Comparison of ENCODE assay signal across 24 cellular contexts in genomic region chr1:91621360-91621759, GRCh38.
DNase-seq lines count a peak whose midpoint lies in the region; ATAC-seq, FAIRE-seq and TF ChIP-seq lines count a peak whose summit lies in the region.
"Had no signal": no experiment of that assay in that cellular context is flagged by ENCODE, and none has a peak within 500 bp of the region (broad histone marks: within the 10 kb centered on the region; RNA-seq: fewer than 3 reads in every experiment).

No MANE protein-coding gene starts in this region.

- no peak overlapping the region for H4K8ac ChIP-seq in IMR-90 (ENCODE audit: low read depth in 2 of 2, low read length in 2 of 2)

- H3K9me3 ChIP-seq in A549 (no peaks in the 10 kb centered on the region), IMR-90 (ENCODE audit: control insufficient read depth, insufficient read depth, low read length) (no peaks in the 10 kb centered on the region)
- H3K9me3 ChIP-seq: BE2C had no signal

- H3K4me2 ChIP-seq in A549 = no peak overlapping the region
- no peak overlapping the region for H3K4me2 ChIP-seq in IMR-90 (ENCODE audit: low read depth, low read length)
- H3K4me2 ChIP-seq: KMS-11 had no signal

- H3K36me3 ChIP-seq in IMR-90 (ENCODE audit: control insufficient read depth, insufficient read depth, low read length) = no peaks in the 10 kb centered on the region
- H3K36me3 ChIP-seq: BE2C had no signal

- no peaks in the 10 kb centered on the region for H3K27me3 Mint-ChIP-seq in WTC11 (ENCODE audit: low read depth)
- H3K27me3 Mint-ChIP-seq in stimulated activated memory B cell treated with anti-CD40 and anti-IgM and Interleukin-4, amounts not matched to agents 10 μg/mL and 1 μg/mL and 100 μg/mL, for 72 hours = peaks cover 57% of the 10 kb centered on the region

- TF ChIP-seq CTCF in A549 (IDR thresholded peaks at IDR 0.05) = no peak
- no peak for TF ChIP-seq CTCF in IMR-90 (conservative IDR thresholded peaks at IDR 0.05; ENCODE audit: low read depth, low read length)
- TF ChIP-seq CTCF in WTC11 (IDR thresholded peaks at IDR 0.05) = no peak
- TF ChIP-seq CTCF in GM13977 (IDR thresholded peaks at IDR 0.05; ENCODE audit: extremely low read depth, insufficient read depth, missing control alignments) = no peak
- TF ChIP-seq CTCF in coronary artery (IDR thresholded peaks at IDR 0.05) = no peak

- H3K27ac ChIP-seq in A549 = no peak overlapping the region
- no peak overlapping the region for H3K27ac ChIP-seq in IMR-90 (ENCODE audit: insufficient read depth, low read length)
- H3K27ac ChIP-seq in coronary artery = no peak overlapping the region
- H3K27ac ChIP-seq: HL-60, KMS-11 had no signal

- TF ChIP-seq RAD21 in A549 (conservative IDR thresholded peaks at IDR 0.05 in 1 of 2, IDR thresholded peaks at IDR 0.05 in 1 of 2) (no peak), IMR-90 (IDR thresholded peaks at IDR 0.05; ENCODE audit: low read length) (no peak)

- no peak for TF ChIP-seq EP300 in A549 (IDR thresholded peaks at IDR 0.05)

- in situ Hi-C loops in IMR-90 (cut with MboI; ENCODE audit: low sequenced_read_pairs) = no loop called here
- in situ Hi-C loops in GM13977 (cut with MboI; ENCODE audit: low pct_unique_long_range_greater_than_20kb, low sequenced_read_pairs, unreplicated experiment) = no loop called here

- H3K23ac ChIP-seq in IMR-90 (ENCODE audit: low read depth, low read length) = no peak overlapping the region

- DNase-seq in A549 (ENCODE audit: low read depth in 1 of 2, low spot score in 1 of 2) (no peak), IMR-90 (no peak), WTC11 (ENCODE audit: low spot score) (no peak), NCI-H774 (lab: John Stamatoyannopoulos, UW) (no peak), GM13977 (ENCODE audit: low spot score) (no peak), coronary artery (ENCODE audit: low spot score) (no peak)
- DNase-seq: ACHN; BE2C; C1 segment of cervical spinal cord; CD4-positive, CD25-positive, alpha-beta regulatory T cell; CD8-positive, alpha-beta memory T cell; COR-L47; DMS 273 treated with DMSO at 0.1 percent for 48 hours; DMS53; DND-41; EL; GOT3; H9 had no signal

- H3K9me1 ChIP-seq in IMR-90 (ENCODE audit: insufficient read depth, low read length) = no peaks in the 10 kb centered on the region

- TF ChIP-seq POLR2A in A549 (IDR thresholded peaks at IDR 0.05; ENCODE audit: low read length) (no peak), IMR-90 (IDR thresholded peaks at IDR 0.05; ENCODE audit: low read depth, low read length) (no peak)

- no peaks in the 10 kb centered on the region for H3K36me3 Mint-ChIP-seq in WTC11
- H3K36me3 Mint-ChIP-seq in stimulated activated memory B cell treated with anti-CD40 and anti-IgM and Interleukin-4, amounts not matched to agents 10 μg/mL and 1 μg/mL and 100 μg/mL, for 72 hours = no peaks in the 10 kb centered on the region
- H3K36me3 Mint-ChIP-seq: CD4-positive, CD25-positive, alpha-beta regulatory T cell had no signal

- peaks cover 19% of the 10 kb centered on the region for H3K4me1 Mint-ChIP-seq in WTC11
- no peaks in the 10 kb centered on the region for H3K4me1 Mint-ChIP-seq in stimulated activated memory B cell treated with anti-CD40 and anti-IgM and Interleukin-4, amounts not matched to agents 10 μg/mL and 1 μg/mL and 100 μg/mL, for 72 hours
- H3K4me1 Mint-ChIP-seq: IgD-negative memory B cell had no signal

- FAIRE-seq in A549 (lab: Jason Lieb, UNC) = no peak
- FAIRE-seq: GM12891 had no signal

- no peak overlapping the region for H4K5ac ChIP-seq in IMR-90 (ENCODE audit: low read depth, low read length)

- no peak overlapping the region for H2AFZ ChIP-seq in IMR-90 (replicated peaks; ENCODE audit: low read length, poor library complexity)

- no peak overlapping the region for H2BK20ac ChIP-seq in IMR-90 (ENCODE audit: low read depth, low read length)

- no peak overlapping the region for H3K4me3 ChIP-seq in A549
- no peak overlapping the region for H3K4me3 ChIP-seq in IMR-90 (ENCODE audit: insufficient read depth, low read depth, low read length)
- no peak overlapping the region for H3K4me3 ChIP-seq in coronary artery

- peaks cover 5% of the 10 kb centered on the region; the same call in 1 of the 2 replicates for H3K27me3 ChIP-seq in IMR-90 (ENCODE audit: control insufficient read depth, insufficient read depth, low read length)
- H3K27me3 ChIP-seq: BE2C had no signal

- no TSS peak for BruUV-seq in IMR-90 (replicated peaks; lab: Mats Ljungman, UMichigan)

- H2BK5ac ChIP-seq in IMR-90 (ENCODE audit: low read depth, low read length, poor library complexity, severe bottlenecking) = no peak overlapping the region

- POLR2A ChIA-PET in A549 (lab: Yijun Ruan, JAX) = no interaction called here
- POLR2A ChIA-PET in IMR-90 (lab: Charles Lee; ENCODE audit: unreplicated experiment) = no interaction called here
- POLR2A ChIA-PET in WTC11 (lab: Charles Lee) = no interaction called here

- dilution Hi-C loops in IMR-90 (cut with HindIII; ENCODE audit: low sequenced_read_pairs, unreplicated experiment) = no loop called here

- peaks cover 10% of the 10 kb centered on the region for H3K9me3 Mint-ChIP-seq in WTC11
- H3K9me3 Mint-ChIP-seq in stimulated activated memory B cell treated with anti-CD40 and anti-IgM and Interleukin-4, amounts not matched to agents 10 μg/mL and 1 μg/mL and 100 μg/mL, for 72 hours = peaks cover 4% of the 10 kb centered on the region
- H3K9me3 Mint-ChIP-seq: CD8-positive, alpha-beta memory T cell had no signal

- intact Hi-C loops in IMR-90 (cut with micrococcal nuclease) = no loop called here

- H3K4me3 Mint-ChIP-seq in WTC11 = no peak overlapping the region
- no peak overlapping the region for H3K4me3 Mint-ChIP-seq in stimulated activated memory B cell treated with anti-CD40 and anti-IgM and Interleukin-4, amounts not matched to agents 10 μg/mL and 1 μg/mL and 100 μg/mL, for 72 hours
- H3K4me3 Mint-ChIP-seq: CD4-positive, CD25-positive, alpha-beta regulatory T cell; CD8-positive, alpha-beta memory T cell; H9; IgD-negative memory B cell had no signal

- no peak overlapping the region for H4K91ac ChIP-seq in IMR-90 (ENCODE audit: insufficient read depth, low read depth, low read length)

- H3K18ac ChIP-seq in IMR-90 (ENCODE audit: low read depth, low read length) = no peak overlapping the region

- no peak overlapping the region for H3K9ac ChIP-seq in IMR-90 (ENCODE audit: low read depth, low read length)
- H3K9ac ChIP-seq: KMS-11 had no signal

- no peak overlapping the region; the same call in 1 of the 2 replicates for H3K14ac ChIP-seq in IMR-90 (replicated peaks; ENCODE audit: low read depth, low read length)

- no peak overlapping the region for H2BK120ac ChIP-seq in IMR-90 (ENCODE audit: low read depth, low read length)

- H4K20me1 ChIP-seq in IMR-90 (ENCODE audit: insufficient read depth, low read length) = no peaks in the 10 kb centered on the region

- ATAC-seq in A549 (no peak), IMR-90 (ENCODE audit: low read depth) (no peak), WTC11 (no peak), GM19397 (IDR thresholded peaks at IDR 0.05; ENCODE audit: unreplicated experiment) (no peak)
- peak; percentile 34 for ATAC-seq in stimulated activated memory B cell treated with anti-CD40 and anti-IgM and Interleukin-4, amounts not matched to agents 10 μg/mL and 1 μg/mL and 100 μg/mL, for 72 hours

- H3K27ac Mint-ChIP-seq in WTC11 = no peak overlapping the region
- no peak overlapping the region for H3K27ac Mint-ChIP-seq in stimulated activated memory B cell treated with anti-CD40 and anti-IgM and Interleukin-4, amounts not matched to agents 10 μg/mL and 1 μg/mL and 100 μg/mL, for 72 hours
- H3K27ac Mint-ChIP-seq: CD8-positive, alpha-beta memory T cell; H9; IgD-negative memory B cell had no signal

- no peak overlapping the region for H3K4ac ChIP-seq in IMR-90 (ENCODE audit: low read depth, low read length)

- CTCF ChIA-PET in A549 (lab: Yijun Ruan, JAX) = no interaction called here
- CTCF ChIA-PET in IMR-90 (lab: Yijun Ruan, JAX) = interaction anchor here (1.0 kb wide), 1 partner anchor 91 kb away, joined by 3 read pairs; no protein-coding TSS in a partner anchor
- CTCF ChIA-PET in WTC11 (lab: Charles Lee) = interaction anchor here (0.6 kb wide), 1 partner anchor 102 kb away, joined by 3 read pairs; no protein-coding TSS in a partner anchor

- H3K56ac ChIP-seq in IMR-90 (ENCODE audit: extremely low read depth, insufficient read depth, low read length) = no peak overlapping the region

- no peaks in the 10 kb centered on the region for H3K79me1 ChIP-seq in IMR-90 (ENCODE audit: low read depth in 1 of 2, low read length in 2 of 2)

- no peak overlapping the region for H2AK9ac ChIP-seq in IMR-90 (replicated peaks; ENCODE audit: low read depth, low read length, poor library complexity)

- H3K4me1 ChIP-seq in A549 (no peaks in the 10 kb centered on the region), IMR-90 (ENCODE audit: control insufficient read depth, insufficient read depth, low read length) (no peaks in the 10 kb centered on the region)
- H3K4me1 ChIP-seq: BE2C had no signal

- WGBS in A549 (ENCODE audit: missing lambda C conversion rate) = 85% methylated on average over 3 of the region's 3 CpGs
- no CpG with 5 or more reads among the region's 3 CpGs for WGBS in IMR-90 (ENCODE audit: extremely low coverage in 2 of 2, insufficient read length in 1 of 2), 2 experiments

- H2AK5ac ChIP-seq in IMR-90 (ENCODE audit: low read depth, low read length) = no peak overlapping the region

- no peak overlapping the region for H2BK15ac ChIP-seq in IMR-90 (ENCODE audit: low read depth, low read length)

TF ChIP-seq in A549, 52 proteins besides CTCF, POLR2A, EP300 and RAD21 (continues in another document):
- TF ChIP-seq PHF8 (IDR thresholded peaks at IDR 0.05; ENCODE audit: borderline replicate concordance, low read depth) (no peak), ZNF302 (CRISPR knock-in tag; IDR thresholded peaks at IDR 0.05) (no peak)

TF ChIP-seq in IMR-90, 13 proteins besides CTCF, POLR2A, EP300 and RAD21:
- TF ChIP-seq SMC3 (IDR thresholded peaks at IDR 0.05; ENCODE audit: low read depth, low read length) = no peak
- peak; percentile 9; the same call in 1 of the 2 replicates for TF ChIP-seq USF2 (IDR thresholded peaks at IDR 0.05; ENCODE audit: low read depth, low read length)

TF ChIP-seq in WTC11, 78 proteins besides CTCF, POLR2A, EP300 and RAD21:
- TF ChIP-seq USF2 (CRISPR knock-in tag; IDR thresholded peaks at IDR 0.05) (peak; percentile 57), ATF1 (CRISPR knock-in tag; IDR thresholded peaks at IDR 0.05) (no peak)

Comparison
In these comparisons a context has a peak if more than half of its experiments do, and no peak if none do; other contexts are left out.
1. Of the 8 proteins assayed by ChIP-seq in both WTC11 and A549: peak only in WTC11: none; only in A549: none; in both: USF2; in neither: 7.